15 cellular contexts compared by ENCODE assay signal in genomic region chr4:55742655-55743191, GRCh38.
DNase-seq lines count a peak whose midpoint lies in the region; ATAC-seq and TF ChIP-seq lines count a peak whose summit lies in the region.
"Had no signal": no experiment of that assay in that cellular context is flagged by ENCODE, and none has a peak within 500 bp of the region (broad histone marks: within the 10 kb centered on the region; RNA-seq: fewer than 3 reads in every experiment).

No MANE protein-coding gene starts in this region.

- no peak for TF ChIP-seq CTCF in natural killer cell (IDR thresholded peaks at IDR 0.05)
- TF ChIP-seq CTCF in WTC11 (IDR thresholded peaks at IDR 0.05), result no peak
- TF ChIP-seq CTCF in suprapubic skin (IDR thresholded peaks at IDR 0.05), result no peak

- POLR2A ChIA-PET in WTC11 (lab: Charles Lee), result no interaction called here

- H3K27ac Mint-ChIP-seq in natural killer cell treated with Interleukin-12 subunit alpha and Interleukin-12 subunit beta and Interleukin-15 and Interleukin-18, amount 100 ng/mL, for 72 hours, result no peak overlapping the region
- no peak overlapping the region for H3K27ac Mint-ChIP-seq in natural killer cell
- H3K27ac Mint-ChIP-seq in WTC11, result no peak overlapping the region

- intact Hi-C loops in natural killer cell (cut with micrococcal nuclease), result no loop called here

- H3K4me1 ChIP-seq in suprapubic skin, result no peaks in the 10 kb centered on the region
- H3K4me1 ChIP-seq: vagina had no signal

- TF ChIP-seq EP300 in suprapubic skin (IDR thresholded peaks at IDR 0.05), result no peak

- no peak overlapping the region for H3K4me3 ChIP-seq in suprapubic skin
- H3K4me3 ChIP-seq: vagina had no signal

- no peaks in the 10 kb centered on the region for H3K9me3 ChIP-seq in suprapubic skin
- H3K9me3 ChIP-seq: neutrophil, vagina had no signal

- 27% methylated on average over 5 of the region's 5 CpGs for WGBS in suprapubic skin

- DNase-seq in natural killer cell treated with Interleukin-12 subunit alpha and Interleukin-12 subunit beta and Interleukin-15 and Interleukin-18, amount 100 ng/mL, for 72 hours (ENCODE audit: low spot score), result no peak
- DNase-seq in natural killer cell (no peak), WTC11 (ENCODE audit: low spot score) (no peak), iris pigment epithelial cell (ENCODE audit: low read depth) (peak; percentile 90), left lobe of liver (ENCODE audit: low spot score) (no peak), suprapubic skin (ENCODE audit: low spot score in 2 of 2) (no peak), NCI-H1436 (lab: John Stamatoyannopoulos, UW) (no peak)
- DNase-seq: activated T-cell treated with anti-CD3 and anti-CD28 coated beads, Interleukin-2, amount 50 U/mL, for 1 hour; AML-193; amniotic stem cell; NCI-H1092 treated with DMSO at 0.1 percent for 48 hours had no signal

- H3K27me3 Mint-ChIP-seq in natural killer cell treated with Interleukin-12 subunit alpha and Interleukin-12 subunit beta and Interleukin-15 and Interleukin-18, amount 100 ng/mL, for 72 hours, result peaks cover 16 to 50% of the 10 kb centered on the region in 2 donors
- peaks cover 13 to 32% of the 10 kb centered on the region in 2 donors for H3K27me3 Mint-ChIP-seq in natural killer cell (ENCODE audit: low read depth in 2 of 2)
- H3K27me3 Mint-ChIP-seq in WTC11 (ENCODE audit: low read depth), result no peaks in the 10 kb centered on the region

- ATAC-seq in natural killer cell treated with Interleukin-12 subunit alpha and Interleukin-12 subunit beta and Interleukin-15 and Interleukin-18, amount 100 ng/mL, for 72 hours, result peak; percentile 20 to 45
- ATAC-seq in natural killer cell, result no peak
- ATAC-seq in WTC11, result peak; percentile 39
- no peak for ATAC-seq in left lobe of liver
- ATAC-seq in GM21529 (IDR thresholded peaks at IDR 0.05; ENCODE audit: unreplicated experiment), result no peak
- ATAC-seq: HCT116 had no signal

- H3K4me1 Mint-ChIP-seq in natural killer cell treated with Interleukin-12 subunit alpha and Interleukin-12 subunit beta and Interleukin-15 and Interleukin-18, amount 100 ng/mL, for 72 hours (ENCODE audit: low read depth in 2 of 2), result no peaks in the 10 kb centered on the region
- H3K4me1 Mint-ChIP-seq in natural killer cell (no peaks in the 10 kb centered on the region), WTC11 (no peaks in the 10 kb centered on the region)

- H3K36me3 ChIP-seq in suprapubic skin, result no peaks in the 10 kb centered on the region
- H3K36me3 ChIP-seq: neutrophil, vagina had no signal

- H3K36me3 Mint-ChIP-seq in natural killer cell treated with Interleukin-12 subunit alpha and Interleukin-12 subunit beta and Interleukin-15 and Interleukin-18, amount 100 ng/mL, for 72 hours, result no peaks in the 10 kb centered on the region
- no peaks in the 10 kb centered on the region for H3K36me3 Mint-ChIP-seq in natural killer cell
- no peaks in the 10 kb centered on the region for H3K36me3 Mint-ChIP-seq in WTC11

- CTCF ChIA-PET in WTC11 (lab: Charles Lee), result interaction anchor here (0.5 to 0.7 kb wide), 2 partner anchors 298 to 306 kb away, joined by 3 to 4 read pairs; no protein-coding TSS in a partner anchor

- H3K4me3 Mint-ChIP-seq in natural killer cell treated with Interleukin-12 subunit alpha and Interleukin-12 subunit beta and Interleukin-15 and Interleukin-18, amount 100 ng/mL, for 72 hours, result no peak overlapping the region
- H3K4me3 Mint-ChIP-seq in natural killer cell (no peak overlapping the region), WTC11 (no peak overlapping the region)

- H3K27ac ChIP-seq in suprapubic skin, result no peak overlapping the region
- H3K27ac ChIP-seq: neutrophil, vagina had no signal

- no peaks in the 10 kb centered on the region for H3K27me3 ChIP-seq in suprapubic skin
- H3K27me3 ChIP-seq: neutrophil, vagina had no signal

- no peak for TF ChIP-seq POLR2A in suprapubic skin (IDR thresholded peaks at IDR 0.05)

- no peaks in the 10 kb centered on the region for H3K9me3 Mint-ChIP-seq in natural killer cell treated with Interleukin-12 subunit alpha and Interleukin-12 subunit beta and Interleukin-15 and Interleukin-18, amount 100 ng/mL, for 72 hours
- H3K9me3 Mint-ChIP-seq in natural killer cell (no peaks in the 10 kb centered on the region), WTC11 (no peaks in the 10 kb centered on the region)

TF ChIP-seq in WTC11, 78 proteins besides CTCF, POLR2A, EP300 and RAD21:
- TF ChIP-seq E2F4 (CRISPR knock-in tag; IDR thresholded peaks at IDR 0.05; ENCODE audit: borderline replicate concordance, low read depth), result no peak
- no peak for TF ChIP-seq ESRRA (CRISPR knock-in tag; IDR thresholded peaks at IDR 0.05; ENCODE audit: borderline replicate concordance)
- no peak for TF ChIP-seq ZNF396 (CRISPR knock-in tag; IDR thresholded peaks at IDR 0.05; ENCODE audit: borderline replicate concordance)
- TF ChIP-seq SMAD4 (CRISPR knock-in tag; IDR thresholded peaks at IDR 0.05), result no peak
- TF ChIP-seq NFATC4 (CRISPR knock-in tag; IDR thresholded peaks at IDR 0.05), result no peak
- TF ChIP-seq ERG (CRISPR knock-in tag; IDR thresholded peaks at IDR 0.05), result no peak
- no peak for TF ChIP-seq ZNF416 (CRISPR knock-in tag; IDR thresholded peaks at IDR 0.05)

Comparison
In these comparisons a context has a peak if more than half of its experiments do, and no peak if none do; other contexts are left out.
1. ATAC-seq: peak in natural killer cell treated with Interleukin-12 subunit alpha and Interleukin-12 subunit beta and Interleukin-15 and Interleukin-18, amount 100 ng/mL, for 72 hours (2 of 2) and WTC11 (single experiment); none in natural killer cell (0 of 3), left lobe of liver (single experiment) and GM21529 (single experiment).